13 cellular contexts compared by ENCODE assay signal in the genomic region with DNA sequence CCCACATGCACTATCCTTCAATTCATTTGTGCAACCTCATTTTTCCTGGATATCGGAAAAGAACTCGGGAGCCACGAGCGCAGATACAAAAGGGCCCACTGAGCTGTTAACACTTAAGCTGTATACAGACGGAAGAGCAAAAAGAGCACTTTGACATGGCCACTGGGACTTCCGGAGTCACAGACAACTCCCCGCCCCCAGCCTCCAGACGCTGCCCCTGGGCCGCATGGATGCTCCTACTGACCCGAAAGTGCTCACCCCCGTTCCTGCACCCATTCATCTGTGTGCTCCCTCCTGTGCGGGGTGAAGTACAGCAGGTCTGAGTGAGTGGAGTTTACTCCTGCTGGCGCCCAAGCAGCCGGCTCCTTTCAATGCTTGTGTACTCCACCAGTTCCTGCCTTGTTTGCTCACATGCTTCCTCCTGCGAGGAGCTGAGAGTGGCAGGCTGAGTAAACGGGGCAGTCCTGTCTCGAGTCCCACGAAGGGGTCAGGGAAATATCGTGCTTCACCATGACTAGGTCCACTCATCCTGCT.
"Had no signal": no experiment of that assay in that cellular context is flagged by ENCODE, and none has a peak within 500 bp of the region (broad histone marks: within the 10 kb centered on the region; RNA-seq: fewer than 3 reads in every experiment).

No MANE protein-coding gene starts in this region.

- H3K27me3 ChIP-seq: gastrocnemius medialis had no signal

- H3K4me1 Mint-ChIP-seq: brain, mesothelial cell of epicardium had no signal

- H3K27me3 Mint-ChIP-seq: activated naive CD8-positive, alpha-beta T cell; brain had no signal

- DNase-seq: activated CD4-positive, alpha-beta T cell treated with anti-CD3 and anti-CD28 coated beads for 1 hour; activated CD4-positive, alpha-beta T cell treated with anti-CD3 and anti-CD28 coated beads, Interleukin-2, amount 50 U/mL, for 48 hours; activated effector memory CD4-positive, alpha-beta T cell treated with anti-CD3 and anti-CD28 coated beads, Interleukin-2, amount 50 U/mL, for 16 hours; activated T-cell treated with anti-CD3 and anti-CD28 coated beads, Interleukin-2, amount 50 U/mL, for 4 hours; amygdala; effector memory CD4-positive, alpha-beta T cell; gastrocnemius medialis; stimulated activated CD4-positive, alpha-beta T cell treated with anti-CD3 and anti-CD28 coated beads, Interleukin-4, amount 100 ng/mL, for 4 hours had no signal

- H3K4me1 ChIP-seq: gastrocnemius medialis, parathyroid adenoma had no signal

- H3K9me3 ChIP-seq: gastrocnemius medialis had no signal

- H3K9me3 Mint-ChIP-seq: activated T-cell treated with anti-CD3 and anti-CD28 coated beads, Interleukin-2, amount 50 U/mL, for 4 hours; mesothelial cell of epicardium had no signal

- H3K79me2 ChIP-seq: parathyroid adenoma had no signal

- H3K27ac ChIP-seq: epithelial cell of prostate, gastrocnemius medialis, parathyroid adenoma had no signal

- H3K36me3 Mint-ChIP-seq: activated naive CD8-positive, alpha-beta T cell; brain; mesothelial cell of epicardium had no signal

- H3K4me3 ChIP-seq: gastrocnemius medialis had no signal

- H3K27ac Mint-ChIP-seq: activated naive CD8-positive, alpha-beta T cell; brain; mesothelial cell of epicardium had no signal

- H3K4me3 Mint-ChIP-seq: activated naive CD8-positive, alpha-beta T cell; activated T-cell treated with anti-CD3 and anti-CD28 coated beads, Interleukin-2, amount 50 U/mL, for 4 hours; brain; mesothelial cell of epicardium had no signal

- H3K36me3 ChIP-seq: gastrocnemius medialis had no signal

- H2AFZ ChIP-seq: parathyroid adenoma had no signal

- H3K9ac ChIP-seq: parathyroid adenoma had no signal
